In genomic region chr2:135587958-135588357, GRCh38 we compare ENCODE assay signal across 2 cellular contexts.
TF ChIP-seq lines count a peak whose summit lies in the region.

No MANE protein-coding gene starts in this region.

TF ChIP-seq in GM23338, 12 proteins besides CTCF, POLR2A, EP300 and RAD21:
- TF ChIP-seq REST (IDR thresholded peaks at IDR 0.05; ENCODE audit: unreplicated experiment): no peak
- no peak for TF ChIP-seq CREB1 (CRISPR knock-in tag; IDR thresholded peaks at IDR 0.05; ENCODE audit: low read depth)
- no peak for TF ChIP-seq ETS1 (IDR thresholded peaks at IDR 0.05)
- TF ChIP-seq STAT1 (IDR thresholded peaks at IDR 0.05; ENCODE audit: unreplicated experiment): no peak
- TF ChIP-seq NANOG (IDR thresholded peaks at IDR 0.05; ENCODE audit: borderline replicate concordance): no peak
- no peak for TF ChIP-seq JUNB (IDR thresholded peaks at IDR 0.05; ENCODE audit: unreplicated experiment)
- TF ChIP-seq EZH2phosphoT487 (IDR thresholded peaks at IDR 0.05; ENCODE audit: unreplicated experiment): no peak
- TF ChIP-seq EZH2 (IDR thresholded peaks at IDR 0.05; ENCODE audit: low read depth, unreplicated experiment): no peak
- no peak for TF ChIP-seq ZNF462 (CRISPR knock-in tag; IDR thresholded peaks at IDR 0.05)
- no peak for TF ChIP-seq POLR2AphosphoS5 (IDR thresholded peaks at IDR 0.05; ENCODE audit: low read depth)
- TF ChIP-seq ZNF114 (CRISPR knock-in tag; IDR thresholded peaks at IDR 0.05): no peak
- no peak for TF ChIP-seq ZNF331 (CRISPR knock-in tag; IDR thresholded peaks at IDR 0.05; ENCODE audit: low read depth)
TF ChIP-seq in GM23338: peak in this region for 0.

TF ChIP-seq in neural cell, 6 proteins besides CTCF, POLR2A, EP300 and RAD21 (continued from another document):
- TF ChIP-seq REST (IDR thresholded peaks at IDR 0.05; ENCODE audit: borderline replicate concordance) (no peak), MXI1 (conservative IDR thresholded peaks at IDR 0.05; ENCODE audit: poor library complexity, severe bottlenecking) (no peak)
